ENCODE assay signal across 28 cellular contexts in genomic region chr5:108061941-108062340, GRCh38.
A peak's percentile ranks its signal among the peaks of the same experiment; 100 is the strongest.
DNase-seq lines count a peak whose midpoint lies in the region; TF ChIP-seq lines count a peak whose summit lies in the region.
"Had no signal": no experiment of that assay in that cellular context is flagged by ENCODE, and none has a peak within 500 bp of the region (broad histone marks: within the 10 kb centered on the region; RNA-seq: fewer than 3 reads in every experiment).

No MANE protein-coding gene starts in this region.

- no peak overlapping the region for H3K4me2 ChIP-seq in neural progenitor cell

- no peaks in the 10 kb centered on the region for H4K20me1 ChIP-seq in neural progenitor cell (ENCODE audit: low read depth)

- TF ChIP-seq CTCF in AG09309 (IDR thresholded peaks at IDR 0.05; ENCODE audit: control insufficient read depth, insufficient read depth, low read depth, low read length, missing control alignments) (no peak), neural progenitor cell (IDR thresholded peaks at IDR 0.05) (no peak)

- H3K36me3 ChIP-seq in adipocyte (ENCODE audit: control insufficient read depth, insufficient read depth, low read length, severe bottlenecking) (no peaks in the 10 kb centered on the region), neural progenitor cell (no peaks in the 10 kb centered on the region)
- H3K36me3 ChIP-seq: neutrophil, Peyer's patch, suprapubic skin, WERI-Rb-1 had no signal

- H3K27me3 ChIP-seq in adipocyte (replicated peaks; ENCODE audit: control insufficient read depth, insufficient read depth, low read length) = no peaks in the 10 kb centered on the region
- H3K27me3 ChIP-seq in neural progenitor cell = no peaks in the 10 kb centered on the region
- H3K27me3 ChIP-seq: dorsolateral prefrontal cortex, neutrophil, Peyer's patch, suprapubic skin had no signal

- peaks cover 2% of the 10 kb centered on the region for H3K4me1 Mint-ChIP-seq in neural progenitor cell
- H3K4me1 Mint-ChIP-seq: activated CD4-positive, alpha-beta T cell treated with anti-CD3 and anti-CD28 coated beads, Interleukin-2, amount 10 ng/mL, durations not matched to agents 7 days and 5 days; stimulated activated effector memory CD8-positive, alpha-beta T cell treated with anti-CD3 and anti-CD28 coated beads, Interleukin-12 subunit alpha, Interleukin-12 subunit beta, amount 100 ng/mL, for 72 hours had no signal

- H3K9ac ChIP-seq in adipocyte (ENCODE audit: low read length) = no peak overlapping the region
- no peak overlapping the region for H3K9ac ChIP-seq in neural progenitor cell

- no peaks in the 10 kb centered on the region for H3K36me3 Mint-ChIP-seq in neural progenitor cell
- H3K36me3 Mint-ChIP-seq: CD4-positive, CD25-positive, alpha-beta regulatory T cell; stimulated activated effector memory CD8-positive, alpha-beta T cell treated with anti-CD3 and anti-CD28 coated beads, Interleukin-12 subunit alpha, Interleukin-12 subunit beta, amount 100 ng/mL, for 72 hours had no signal

- H3K27ac ChIP-seq in neural progenitor cell = no peak overlapping the region
- H3K27ac ChIP-seq: dorsolateral prefrontal cortex, neutrophil, Peyer's patch, psoas muscle, skin epidermis, suprapubic skin, WERI-Rb-1 had no signal

- H2AFZ ChIP-seq in neural progenitor cell (replicated peaks) = no peak overlapping the region

- peak; percentile 14 for DNase-seq in AG09309 (ENCODE audit: low read depth)
- DNase-seq in LHCN-M2 (ENCODE audit: low read depth) = peak; percentile 66
- DNase-seq in adipocyte (ENCODE audit: low read depth) = peak; percentile 67
- peak; percentile 62 for DNase-seq in fibroblast of peridontal ligament (ENCODE audit: extremely low read depth)
- DNase-seq in neural progenitor cell (ENCODE audit: low spot score) = no peak
- no peak for DNase-seq in SW 1271 (lab: John Stamatoyannopoulos, UW)
- no peak for DNase-seq in activated T-cell treated with anti-CD3 and anti-CD28 coated beads for 4 hours
- DNase-seq in T1000 (lab: John Stamatoyannopoulos, UW) = no peak
- DNase-seq: ACHN; activated CD4-positive, alpha-beta T cell treated with anti-CD3 and anti-CD28 coated beads, Interleukin-2, amount 10 ng/mL, durations not matched to agents 7 days and 5 days; activated CD8-positive, alpha-beta memory T cell treated with anti-CD3 and anti-CD28 coated beads, Interleukin-2, amount 50 U/mL, for 48 hours; activated effector memory CD4-positive, alpha-beta T cell treated with anti-CD3 and anti-CD28 coated beads, Interleukin-2, amount 50 U/mL, for 16 hours; CD4-positive, CD25-positive, alpha-beta regulatory T cell; DMS 273 treated with DMSO at 0.1 percent for 48 hours; dorsolateral prefrontal cortex; kidney glomerular epithelial cell; NCI-H1105; NCI-H2081; Peyer's patch; psoas muscle; stimulated activated CD4-positive, alpha-beta T cell treated with anti-CD3 and anti-CD28 coated beads, Interleukin-1b, Interleukin-23, amount 100 ng/mL, for 48 hours; T-helper 2 cell; WERI-Rb-1 had no signal

- peaks cover 8% of the 10 kb centered on the region for H3F3A ChIP-seq in neural progenitor cell (ENCODE audit: low read depth)

- H3K27me3 Mint-ChIP-seq in neural progenitor cell (ENCODE audit: insufficient read depth, low read depth) = peaks cover 2% of the 10 kb centered on the region
- H3K27me3 Mint-ChIP-seq: activated CD4-positive, alpha-beta T cell treated with anti-CD3 and anti-CD28 coated beads, Interleukin-2, amount 10 ng/mL, durations not matched to agents 7 days and 5 days; CD4-positive, CD25-positive, alpha-beta regulatory T cell had no signal

- H3K27ac Mint-ChIP-seq in neural progenitor cell = no peak overlapping the region
- H3K27ac Mint-ChIP-seq: activated CD4-positive, alpha-beta T cell treated with anti-CD3 and anti-CD28 coated beads, Interleukin-2, amount 10 ng/mL, durations not matched to agents 7 days and 5 days; CD4-positive, CD25-positive, alpha-beta regulatory T cell; stimulated activated effector memory CD8-positive, alpha-beta T cell treated with anti-CD3 and anti-CD28 coated beads, Interleukin-12 subunit alpha, Interleukin-12 subunit beta, amount 100 ng/mL, for 72 hours had no signal

- peaks cover 12% of the 10 kb centered on the region for H3K4me1 ChIP-seq in adipocyte (ENCODE audit: control insufficient read depth, insufficient read depth, low read length)
- no peaks in the 10 kb centered on the region for H3K4me1 ChIP-seq in neural progenitor cell
- H3K4me1 ChIP-seq: Peyer's patch, suprapubic skin had no signal

- H3K79me2 ChIP-seq in neural progenitor cell (ENCODE audit: low read depth) = no peaks in the 10 kb centered on the region

- H3K9me3 ChIP-seq in adipocyte (ENCODE audit: control insufficient read depth, low read length) (no peaks in the 10 kb centered on the region), neural progenitor cell (ENCODE audit: low read depth) (no peaks in the 10 kb centered on the region)
- H3K9me3 ChIP-seq: neutrophil, Peyer's patch, psoas muscle, suprapubic skin had no signal

- no peaks in the 10 kb centered on the region for H3K9me3 Mint-ChIP-seq in neural progenitor cell
- H3K9me3 Mint-ChIP-seq: activated CD4-positive, alpha-beta T cell treated with anti-CD3 and anti-CD28 coated beads, Interleukin-2, amount 10 ng/mL, durations not matched to agents 7 days and 5 days; stimulated activated effector memory CD8-positive, alpha-beta T cell treated with anti-CD3 and anti-CD28 coated beads, Interleukin-12 subunit alpha, Interleukin-12 subunit beta, amount 100 ng/mL, for 72 hours had no signal

- H3K4me3 ChIP-seq in AG09309 (ENCODE audit: control insufficient read depth, low read depth, low read length) = no peak overlapping the region
- no peak overlapping the region for H3K4me3 ChIP-seq in adipocyte (ENCODE audit: low read length)
- H3K4me3 ChIP-seq in neural progenitor cell = no peak overlapping the region
- H3K4me3 ChIP-seq: dorsolateral prefrontal cortex, K562, Peyer's patch, psoas muscle, skin epidermis, suprapubic skin had no signal

- no peak overlapping the region for H3K4me3 Mint-ChIP-seq in neural progenitor cell
- H3K4me3 Mint-ChIP-seq: activated CD4-positive, alpha-beta T cell treated with anti-CD3 and anti-CD28 coated beads, Interleukin-2, amount 10 ng/mL, durations not matched to agents 7 days and 5 days; CD4-positive, CD25-positive, alpha-beta regulatory T cell; stimulated activated effector memory CD8-positive, alpha-beta T cell treated with anti-CD3 and anti-CD28 coated beads, Interleukin-12 subunit alpha, Interleukin-12 subunit beta, amount 100 ng/mL, for 72 hours had no signal

Comparison
In these comparisons a context has a peak if more than half of its experiments do, and no peak if none do; other contexts are left out.
1. DNase-seq: peak in AG09309 (single experiment), LHCN-M2 (single experiment), adipocyte (single experiment) and fibroblast of peridontal ligament (single experiment); none in neural progenitor cell (single experiment), SW 1271 (0 of 2), activated T-cell treated with anti-CD3 and anti-CD28 coated beads for 4 hours (single experiment) and T1000 (single experiment).